2 cellular contexts compared by ENCODE assay signal in genomic region chr3:38077073-38077472, GRCh38.
TF ChIP-seq lines count a peak whose summit lies in the region.
"Not testable (repeated sequence)": the region's sequence is repeated elsewhere in the genome, so short reads cannot be mapped to it uniquely, and the experiment has no call there.

No MANE protein-coding gene starts in this region.

TF ChIP-seq in A549, 52 proteins besides CTCF, POLR2A, EP300 and RAD21:
- peak; percentile 4 for TF ChIP-seq MAFK (IDR thresholded peaks at IDR 0.05; ENCODE audit: partially characterized antibody)

TF ChIP-seq in K562, 482 proteins besides CTCF, POLR2A, EP300 and RAD21:
- TF ChIP-seq, protein P1, sequence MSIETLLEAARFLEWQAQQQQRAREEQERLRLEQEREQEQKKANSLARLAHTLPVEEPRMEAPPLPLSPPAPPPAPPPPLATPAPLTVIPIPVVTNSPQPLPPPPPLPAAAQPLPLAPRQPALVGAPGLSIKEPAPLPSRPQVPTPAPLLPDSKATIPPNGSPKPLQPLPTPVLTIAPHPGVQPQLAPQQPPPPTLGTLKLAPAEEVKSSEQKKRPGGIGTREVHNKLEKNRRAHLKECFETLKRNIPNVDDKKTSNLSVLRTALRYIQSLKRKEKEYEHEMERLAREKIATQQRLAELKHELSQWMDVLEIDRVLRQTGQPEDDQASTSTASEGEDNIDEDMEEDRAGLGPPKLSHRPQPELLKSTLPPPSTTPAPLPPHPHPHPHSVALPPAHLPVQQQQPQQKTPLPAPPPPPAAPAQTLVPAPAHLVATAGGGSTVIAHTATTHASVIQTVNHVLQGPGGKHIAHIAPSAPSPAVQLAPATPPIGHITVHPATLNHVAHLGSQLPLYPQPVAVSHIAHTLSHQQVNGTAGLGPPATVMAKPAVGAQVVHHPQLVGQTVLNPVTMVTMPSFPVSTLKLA (conservative IDR thresholded peaks at IDR 0.05) = peak in 1 of 2 experiments; percentile 37; a peak in 1 of 4 replicates
- TF ChIP-seq PBX2 (CRISPR knock-in tag; IDR thresholded peaks at IDR 0.05; ENCODE audit: low read depth) = not testable (repeated sequence)
- TF ChIP-seq PBX2 (tag; conservative IDR thresholded peaks at IDR 0.05; ENCODE audit: low read depth) (0 out of 2 replicates have a peak, but pooled peaks have one; percentile 44), L3MBTL2 (IDR thresholded peaks at IDR 0.05) (0 out of 2 replicates have a peak, but pooled peaks have one; percentile 35), C11orf30 (IDR thresholded peaks at IDR 0.05; ENCODE audit: low read depth) (peak; percentile 83), ZNF316 (IDR thresholded peaks at IDR 0.05) (peak; percentile 95), NFE2 (IDR thresholded peaks at IDR 0.05; ENCODE audit: low read depth) (peak; percentile 55; the same call in 1 of the 2 replicates), MGA (IDR thresholded peaks at IDR 0.05) (peak; percentile 21; the same call in 1 of the 2 replicates), FOXK2 (conservative IDR thresholded peaks at IDR 0.05 in 1 of 2, IDR thresholded peaks at IDR 0.05 in 1 of 2; ENCODE audit: low read depth in 2 of 2) (peak; percentile 65 to 83; a peak in 2 of 4 replicates), NFE2L1 (tag; IDR thresholded peaks at IDR 0.05; ENCODE audit: borderline replicate concordance, low read depth) (peak; percentile 68; the same call in 1 of the 2 replicates), EHMT2 (IDR thresholded peaks at IDR 0.05) (peak; percentile 63; the same call in 1 of the 2 replicates), MAFG (tag; conservative IDR thresholded peaks at IDR 0.05) (peak; percentile 95)
